In genomic region chr16:96935-97381, GRCh38 we compare ENCODE assay signal across 8 cellular contexts. TPM values are rescaled to one million over a fixed set of nuclear protein-coding genes. Genes with fewer than 3 reads are reported as not detected.
DNase-seq lines count a peak whose midpoint lies in the region; ATAC-seq, FAIRE-seq and TF ChIP-seq lines count a peak whose summit lies in the region.

No MANE protein-coding gene starts in this region.

- H4K5ac ChIP-seq in H1 (ENCODE audit: insufficient read length, low read depth, low read length): no peak overlapping the region

- H3K18ac ChIP-seq in H1 (ENCODE audit: extremely low read depth, low read length): no peak overlapping the region

- no peak overlapping the region for H2BK20ac ChIP-seq in H1 (ENCODE audit: low read length)

- no peak overlapping the region for H3K4ac ChIP-seq in H1 (replicated peaks; ENCODE audit: insufficient read length, low read depth, low read length)

- H2AK5ac ChIP-seq in H1 (ENCODE audit: low read depth, low read length): no peak overlapping the region

- H2BK120ac ChIP-seq in H1 (replicated peaks; ENCODE audit: low read depth, low read length): no peak overlapping the region

- no peak overlapping the region for H3K4me3 Mint-ChIP-seq in activated CD8-positive, alpha-beta memory T cell treated with anti-CD3 and anti-CD28 coated beads, Interleukin-2, amount 10 ng/mL, durations not matched to agents 7 days and 5 days

- no peak overlapping the region for H4K8ac ChIP-seq in H1 (ENCODE audit: extremely low read depth, insufficient read depth, low read length)

- H3K4me3 ChIP-seq in H1 (ENCODE audit: extremely low read depth in 1 of 4, insufficient read depth in 2 of 4, low read depth in 3 of 4, low read length in 4 of 4): no peak overlapping the region

- 11% methylated on average over 11 of the region's 11 CpGs; no CpG with 5 or more reads in 1 of the 2 experiments for WGBS in H1 (ENCODE audit: extremely low coverage in 1 of 2, insufficient coverage in 1 of 2, insufficient read length in 1 of 2, insufficient replicate concordance in 2 of 2, low coverage in 1 of 2, low lambda C conversion rate in 2 of 2, missing lambda C conversion rate in 1 of 2), 2 experiments

- no peaks in the 10 kb centered on the region for H3K4me1 ChIP-seq in H1 (replicated peaks in 1 of 4; ENCODE audit: control insufficient read depth in 3 of 4, insufficient read depth in 4 of 4, low read length in 3 of 4)

- no peaks in the 10 kb centered on the region for H3K9me3 ChIP-seq in H1 (ENCODE audit: insufficient read depth in 2 of 2, low read depth in 1 of 2, low read length in 1 of 2)

- no peaks in the 10 kb centered on the region for H3K79me2 ChIP-seq in H1 (ENCODE audit: control insufficient read depth in 1 of 2, insufficient read depth in 2 of 2, low read length in 2 of 2)

- H2BK5ac ChIP-seq in H1 (ENCODE audit: low read depth, low read length): no peak overlapping the region

- H4K20me1 ChIP-seq in H1 (replicated peaks in 1 of 2; ENCODE audit: control insufficient read depth in 1 of 2, insufficient read depth in 2 of 2, low read length in 2 of 2): peaks cover 3 to 8% of the 10 kb centered on the region in 2 experiments

- peak; percentile 100 for TF ChIP-seq CTCF in H1 (IDR thresholded peaks at IDR 0.05; ENCODE audit: control extremely low read depth in 1 of 3, insufficient read depth in 1 of 3, low read depth in 1 of 3, low read length in 3 of 3)

- DNase-seq in Ammon's horn (ENCODE audit: low spot score): peak; percentile 93
- peak; percentile 93 for DNase-seq in HPDE6-E6E7 (ENCODE audit: extremely low spot score)
- DNase-seq in NOMO-1 treated with dmso at 0.1 percent for 144 hours (lab: John Stamatoyannopoulos, UW; ENCODE audit: unreplicated experiment): peak; percentile 82
- DNase-seq in activated CD8-positive, alpha-beta memory T cell treated with anti-CD3 and anti-CD28 coated beads, Interleukin-2, amount 10 ng/mL, durations not matched to agents 7 days and 5 days: peak; percentile 93
- peak; percentile 84 to 97 for DNase-seq in H1 (ENCODE audit: low read depth in 1 of 2, low spot score in 2 of 2)
- peak; percentile 87 for DNase-seq in midbrain (lab: John Stamatoyannopoulos, UW)
- DNase-seq in stimulated activated CD8-positive, alpha-beta memory T cell treated with anti-CD3 and anti-CD28 coated beads, Interleukin-7, amount 100 ng/mL, for 1 hour (ENCODE audit: low read depth in 2 of 2): peak; percentile 82 to 83

- no peak for TF ChIP-seq EP300 in H1 (IDR thresholded peaks at IDR 0.05; ENCODE audit: borderline replicate concordance in 1 of 2, low read depth in 2 of 2, low read length in 2 of 2)

- CTCF ChIA-PET in activated CD8-positive, alpha-beta memory T cell treated with anti-CD3 and anti-CD28 coated beads, Interleukin-2, amount 10 ng/mL, durations not matched to agents 7 days and 5 days (lab: Charles Lee): interaction anchor here (0.6 to 7.7 kb wide), 37 partner anchors 9 to 1448 kb away, joined by 3 to 350 read pairs (median 5); partner anchors contain the start of genes HBQ1, MPG, POLR3K and RAB11FIP3
- CTCF ChIA-PET in H1 (lab: Charles Lee; ENCODE audit: partially characterized antibody): interaction anchor here (0.6 to 25.7 kb wide), 27 partner anchors 10 to 312 kb away, joined by 3 to 856 read pairs (median 5); partner anchors contain the start of genes HBQ1, MPG, POLR3K and RHBDF1

- TF ChIP-seq RAD21 in H1 (IDR thresholded peaks at IDR 0.05 in 1 of 2, conservative IDR thresholded peaks at IDR 0.05 in 1 of 2; ENCODE audit: low read depth in 2 of 2, low read length in 2 of 2): peak; percentile 90 to 92

- H2BK12ac ChIP-seq in H1 (ENCODE audit: low read depth, low read length): no peak overlapping the region

- no peak overlapping the region for H3K9ac ChIP-seq in H1 (replicated peaks in 1 of 4; ENCODE audit: extremely low read depth in 1 of 4, low read depth in 3 of 4, low read length in 3 of 4)

- no peak overlapping the region for H3K56ac ChIP-seq in H1 (replicated peaks; ENCODE audit: insufficient read length, low read depth, low read length)

- no peak overlapping the region for H4K91ac ChIP-seq in H1 (replicated peaks; ENCODE audit: insufficient read length, low read length)

- peaks cover 4% of the 10 kb centered on the region for H3K4me1 Mint-ChIP-seq in activated CD8-positive, alpha-beta memory T cell treated with anti-CD3 and anti-CD28 coated beads, Interleukin-2, amount 10 ng/mL, durations not matched to agents 7 days and 5 days

- no peak overlapping the region for H2BK15ac ChIP-seq in H1 (ENCODE audit: low read length)

- ATAC-seq in GM18909 (IDR thresholded peaks at IDR 0.05; ENCODE audit: poor library complexity, unreplicated experiment): peak; percentile 80
- peak; percentile 97 for ATAC-seq in activated CD8-positive, alpha-beta memory T cell treated with anti-CD3 and anti-CD28 coated beads, Interleukin-2, amount 10 ng/mL, durations not matched to agents 7 days and 5 days

- no peak overlapping the region for H3K23ac ChIP-seq in H1 (ENCODE audit: insufficient read length)

- H3K27ac Mint-ChIP-seq in activated CD8-positive, alpha-beta memory T cell treated with anti-CD3 and anti-CD28 coated beads, Interleukin-2, amount 10 ng/mL, durations not matched to agents 7 days and 5 days: peak overlapping the region; percentile 5

- no peaks in the 10 kb centered on the region; a peak in 1 of 7 replicates for H3K27me3 ChIP-seq in H1 (replicated peaks in 1 of 4; ENCODE audit: control insufficient read depth in 3 of 4, extremely low read depth in 1 of 4, insufficient read depth in 3 of 4, low read length in 3 of 4)

- no peak overlapping the region for H3K14ac ChIP-seq in H1 (ENCODE audit: insufficient read length)

- H3K79me1 ChIP-seq in H1 (ENCODE audit: low read depth, low read length): no peaks in the 10 kb centered on the region

- peaks cover 0 to 3% (median 0%) of the 10 kb centered on the region in 4 experiments; a peak in 2 of 8 replicates for H3K36me3 ChIP-seq in H1 (ENCODE audit: control insufficient read depth in 2 of 4, insufficient read depth in 4 of 4, low read length in 3 of 4)

- H3K4me2 ChIP-seq in H1 (ENCODE audit: insufficient read depth in 1 of 2, low read depth in 2 of 2, low read length in 2 of 2): no peak overlapping the region

- no peaks in the 10 kb centered on the region for H3K27me3 Mint-ChIP-seq in activated CD8-positive, alpha-beta memory T cell treated with anti-CD3 and anti-CD28 coated beads, Interleukin-2, amount 10 ng/mL, durations not matched to agents 7 days and 5 days

- H3K9me3 Mint-ChIP-seq in activated CD8-positive, alpha-beta memory T cell treated with anti-CD3 and anti-CD28 coated beads, Interleukin-2, amount 10 ng/mL, durations not matched to agents 7 days and 5 days (ENCODE audit: low read depth): no peaks in the 10 kb centered on the region

- no peaks in the 10 kb centered on the region for H3K23me2 ChIP-seq in H1 (ENCODE audit: low read depth, low read length)

- POLR2A ChIA-PET in H1 (lab: Charles Lee; ENCODE audit: partially characterized antibody): interaction anchor here (0.6 to 12.4 kb wide), 6 partner anchors 12 to 505 kb away, joined by 3 to 153 read pairs (median 6); partner anchors contain the start of gene RHBDF1

- no peak for TF ChIP-seq POLR2A in H1 (IDR thresholded peaks at IDR 0.05; ENCODE audit: control extremely low read depth in 1 of 2, low read depth in 2 of 2, low read length in 2 of 2)

- peak; percentile 71 for FAIRE-seq in H1 (lab: Jason Lieb, UNC)

- no peak overlapping the region for H3K27ac ChIP-seq in H1 (ENCODE audit: low read depth, low read length)

- H3K36me3 Mint-ChIP-seq in activated CD8-positive, alpha-beta memory T cell treated with anti-CD3 and anti-CD28 coated beads, Interleukin-2, amount 10 ng/mL, durations not matched to agents 7 days and 5 days: no peaks in the 10 kb centered on the region

- H2AFZ ChIP-seq in H1 (ENCODE audit: low read length): no peak overlapping the region

RNA-seq across cellular contexts. Expression of gene MPG, which starts 18.9 kb away (rescaled TPM):
- total RNA-seq in activated CD8-positive, alpha-beta memory T cell treated with anti-CD3 and anti-CD28 coated beads, Interleukin-2, amount 10 ng/mL, durations not matched to agents 7 days and 5 days: 10 to 100 TPM; 60.2 to 60.6 TPM
- total RNA-seq in H1 (2021; fragmentation: NEBNext Ultra II Directional; extraction: Animal tissue kit (Norgen Biotek cat#: 25700)): 35.8 and 37.6 TPM in 2 replicates
- 83.7 and 107 TPM in 2 replicates for polyA plus RNA-seq in H1 (2011; rRNA removed)
- 62.4 TPM for polyA plus RNA-seq in H1 (2011; cell fraction: cytosol; rRNA removed)
- polyA plus RNA-seq in H1 (2011; cell fraction: nucleus; rRNA removed): 62.1 TPM
- polyA plus RNA-seq in H1 (2012, experiment 1 of 2): 28.1 to 43.9 TPM (median 40.6 TPM) in 4 replicates
- 59.4 TPM for polyA plus RNA-seq in H1 (2012, experiment 2 of 2)
- polyA plus RNA-seq in H1 (2013, experiment 1 of 2): 57.3 TPM
- polyA plus RNA-seq in H1 (2013, experiment 2 of 2): 56.6 TPM
- polyA minus RNA-seq in H1 (2011; rRNA and poly(A)+ RNA removed): 7.2 and 9.8 TPM in 2 replicates
- 31.9 TPM for polyA minus RNA-seq in H1 (2011; cell fraction: cytosol; rRNA and poly(A)+ RNA removed)
- polyA minus RNA-seq in H1 (2011; cell fraction: nucleus; rRNA and poly(A)+ RNA removed): 21.6 TPM

RNA-seq across cellular contexts. Expression of gene RHBDF1, which starts 24.5 kb away (rescaled TPM):
- under 1 TPM; 0.23 to 0.33 TPM for total RNA-seq in activated CD8-positive, alpha-beta memory T cell treated with anti-CD3 and anti-CD28 coated beads, Interleukin-2, amount 10 ng/mL, durations not matched to agents 7 days and 5 days
- total RNA-seq in H1 (2021; fragmentation: NEBNext Ultra II Directional; extraction: Animal tissue kit (Norgen Biotek cat#: 25700)): 32.5 and 37.4 TPM in 2 replicates
- polyA plus RNA-seq in H1 (2011; rRNA removed): 51.6 and 76.9 TPM in 2 replicates
- 45.9 TPM for polyA plus RNA-seq in H1 (2011; cell fraction: cytosol; rRNA removed)
- 462 TPM for polyA plus RNA-seq in H1 (2011; cell fraction: nucleus; rRNA removed)
- 29.1 to 43.2 TPM (median 40.3 TPM) in 4 replicates for polyA plus RNA-seq in H1 (2012, experiment 1 of 2)
- 31.7 TPM for polyA plus RNA-seq in H1 (2012, experiment 2 of 2)
- 41.3 TPM for polyA plus RNA-seq in H1 (2013, experiment 1 of 2)
- 37.4 TPM for polyA plus RNA-seq in H1 (2013, experiment 2 of 2)
- polyA minus RNA-seq in H1 (2011; rRNA and poly(A)+ RNA removed): 21.8 and 30.8 TPM in 2 replicates
- polyA minus RNA-seq in H1 (2011; cell fraction: cytosol; rRNA and poly(A)+ RNA removed): 18.2 TPM
- 49.7 TPM for polyA minus RNA-seq in H1 (2011; cell fraction: nucleus; rRNA and poly(A)+ RNA removed)

RNA-seq across cellular contexts. Expression of gene NPRL3, which starts 41.5 kb away (rescaled TPM):
- total RNA-seq in activated CD8-positive, alpha-beta memory T cell treated with anti-CD3 and anti-CD28 coated beads, Interleukin-2, amount 10 ng/mL, durations not matched to agents 7 days and 5 days: 10 to 100 TPM; 33.7 to 34.6 TPM
- total RNA-seq in H1 (2021; fragmentation: NEBNext Ultra II Directional; extraction: Animal tissue kit (Norgen Biotek cat#: 25700)): 34.2 and 37.8 TPM in 2 replicates
- polyA plus RNA-seq in H1 (2011; rRNA removed): 22.9 and 37.8 TPM in 2 replicates
- polyA plus RNA-seq in H1 (2011; cell fraction: cytosol; rRNA removed): 12.3 TPM
- polyA plus RNA-seq in H1 (2011; cell fraction: nucleus; rRNA removed): 50.7 TPM
- polyA plus RNA-seq in H1 (2012, experiment 1 of 2): 29.5 to 47.7 TPM (median 43.8 TPM) in 4 replicates
- polyA plus RNA-seq in H1 (2012, experiment 2 of 2): 45.1 TPM
- polyA plus RNA-seq in H1 (2013, experiment 1 of 2): 27.6 TPM
- polyA plus RNA-seq in H1 (2013, experiment 2 of 2): 24.6 TPM
- polyA minus RNA-seq in H1 (2011; rRNA and poly(A)+ RNA removed): 18.0 and 22.1 TPM in 2 replicates
- polyA minus RNA-seq in H1 (2011; cell fraction: cytosol; rRNA and poly(A)+ RNA removed): 22.2 TPM
- 31.8 TPM for polyA minus RNA-seq in H1 (2011; cell fraction: nucleus; rRNA and poly(A)+ RNA removed)

RNA-seq across cellular contexts. Expression of gene SNRNP25, which starts 43.3 kb away (rescaled TPM):
- total RNA-seq in activated CD8-positive, alpha-beta memory T cell treated with anti-CD3 and anti-CD28 coated beads, Interleukin-2, amount 10 ng/mL, durations not matched to agents 7 days and 5 days: 10 to 100 TPM; 86.6 to 90.8 TPM
- 49.6 and 58.4 TPM in 2 replicates for total RNA-seq in H1 (2021; fragmentation: NEBNext Ultra II Directional; extraction: Animal tissue kit (Norgen Biotek cat#: 25700))
- polyA plus RNA-seq in H1 (2011; rRNA removed): 45.2 and 53.0 TPM in 2 replicates
- polyA plus RNA-seq in H1 (2011; cell fraction: cytosol; rRNA removed): 75.6 TPM
- polyA plus RNA-seq in H1 (2011; cell fraction: nucleus; rRNA removed): 48.5 TPM
- polyA plus RNA-seq in H1 (2012, experiment 1 of 2): 62.8 to 118 TPM (median 92.7 TPM) in 4 replicates
- 122 TPM for polyA plus RNA-seq in H1 (2012, experiment 2 of 2)
- 52.3 TPM for polyA plus RNA-seq in H1 (2013, experiment 1 of 2)
- 51.6 TPM for polyA plus RNA-seq in H1 (2013, experiment 2 of 2)
- 20.7 and 26.8 TPM in 2 replicates for polyA minus RNA-seq in H1 (2011; rRNA and poly(A)+ RNA removed)
- polyA minus RNA-seq in H1 (2011; cell fraction: cytosol; rRNA and poly(A)+ RNA removed): 21.7 TPM
- polyA minus RNA-seq in H1 (2011; cell fraction: nucleus; rRNA and poly(A)+ RNA removed): 18.0 TPM

RNA-seq across cellular contexts. Expression of gene POLR3K, which starts 43.5 kb away (rescaled TPM):
- 10 to 100 TPM; 40.4 to 53.1 TPM for total RNA-seq in activated CD8-positive, alpha-beta memory T cell treated with anti-CD3 and anti-CD28 coated beads, Interleukin-2, amount 10 ng/mL, durations not matched to agents 7 days and 5 days
- total RNA-seq in H1 (2021; fragmentation: NEBNext Ultra II Directional; extraction: Animal tissue kit (Norgen Biotek cat#: 25700)): 45.4 and 49.6 TPM in 2 replicates
- 76.5 and 80.5 TPM in 2 replicates for polyA plus RNA-seq in H1 (2011; rRNA removed)
- 82.5 TPM for polyA plus RNA-seq in H1 (2011; cell fraction: cytosol; rRNA removed)
- polyA plus RNA-seq in H1 (2011; cell fraction: nucleus; rRNA removed): 52.0 TPM
- 55.4 to 63.9 TPM (median 58.6 TPM) in 4 replicates for polyA plus RNA-seq in H1 (2012, experiment 1 of 2)
- polyA plus RNA-seq in H1 (2012, experiment 2 of 2): 25.1 TPM
- 41.3 TPM for polyA plus RNA-seq in H1 (2013, experiment 1 of 2)
- polyA plus RNA-seq in H1 (2013, experiment 2 of 2): 43.7 TPM
- 44.6 and 52.4 TPM in 2 replicates for polyA minus RNA-seq in H1 (2011; rRNA and poly(A)+ RNA removed)
- polyA minus RNA-seq in H1 (2011; cell fraction: cytosol; rRNA and poly(A)+ RNA removed): 25.0 TPM
- polyA minus RNA-seq in H1 (2011; cell fraction: nucleus; rRNA and poly(A)+ RNA removed): 17.7 TPM

Comparison
In these comparisons a context has a peak if more than half of its experiments do, and no peak if none do; other contexts are left out.
1. RNA of gene RHBDF1, which starts 24.5 kb away (total RNA-seq): 32.5 to 37.4 TPM in H1; 0.23 to 0.33 TPM in activated CD8-positive, alpha-beta memory T cell treated with anti-CD3 and anti-CD28 coated beads, Interleukin-2, amount 10 ng/mL, durations not matched to agents 7 days and 5 days; every median in the first group is over 10 times any median in the second.
2. Peak in every context shown above with its lines, with median percentiles within 50 percentile points of each other: DNase-seq.